In genomic region chr3:177482048-177482741, GRCh38 we compare ENCODE assay signal across 18 cellular contexts.
DNase-seq lines count a peak whose midpoint lies in the region; ATAC-seq and TF ChIP-seq lines count a peak whose summit lies in the region.
"Had no signal": no experiment of that assay in that cellular context is flagged by ENCODE, and none has a peak within 500 bp of the region (broad histone marks: within the 10 kb centered on the region; RNA-seq: fewer than 3 reads in every experiment).

No MANE protein-coding gene starts in this region.

- H3K4me1 ChIP-seq in adipocyte (ENCODE audit: control insufficient read depth, insufficient read depth, low read length) (peaks cover 27% of the 10 kb centered on the region), esophagus squamous epithelium (peaks cover 19 to 50% (median 20%) of the 10 kb centered on the region in 3 donors), thoracic aorta (ENCODE audit: control insufficient read depth in 1 of 2, low read depth in 2 of 2) (peaks cover 9 to 42% of the 10 kb centered on the region in 2 donors)

- ATAC-seq in thoracic aorta (ENCODE audit: insufficient number of reproducible peaks, low FRiP score, low read depth) (no peak), omental fat pad (ENCODE audit: low FRiP score) (no peak)
- ATAC-seq: gastrocnemius medialis had no signal

- intact Hi-C loops in esophagus squamous epithelium (cut with DNase I): no loop called here

- TF ChIP-seq CTCF in esophagus squamous epithelium (IDR thresholded peaks at IDR 0.05) (no peak), nephron (IDR thresholded peaks at IDR 0.05; ENCODE audit: unreplicated experiment in 3 of 3) (no peak), thoracic aorta (IDR thresholded peaks at IDR 0.05) (no peak), omental fat pad (IDR thresholded peaks at IDR 0.05) (no peak)

- H3K27ac ChIP-seq in esophagus squamous epithelium (peak overlapping the region in 3 of 4 donors; percentile 53 to 79 (median 77)), thoracic aorta (peak overlapping the region; percentile 53 to 56)
- H3K27ac ChIP-seq: gastrocnemius medialis, neural progenitor cell had no signal

- H3K9me3 ChIP-seq in adipocyte (ENCODE audit: control insufficient read depth, low read length): peaks cover 6% of the 10 kb centered on the region
- H3K9me3 ChIP-seq in esophagus squamous epithelium: no peaks in the 10 kb centered on the region
- H3K9me3 ChIP-seq in thoracic aorta: peaks cover 6% of the 10 kb centered on the region
- H3K9me3 ChIP-seq: gastrocnemius medialis had no signal

- no peaks in the 10 kb centered on the region for H3K27me3 ChIP-seq in adipocyte (replicated peaks; ENCODE audit: control insufficient read depth, insufficient read depth, low read length)
- H3K27me3 ChIP-seq in esophagus squamous epithelium: no peaks in the 10 kb centered on the region
- no peaks in the 10 kb centered on the region for H3K27me3 ChIP-seq in thoracic aorta (replicated peaks; ENCODE audit: insufficient read depth)
- H3K27me3 ChIP-seq: gastrocnemius medialis, neural progenitor cell had no signal

- TF ChIP-seq POLR2A in esophagus squamous epithelium (IDR thresholded peaks at IDR 0.05): no peak

- no peaks in the 10 kb centered on the region for H3K27me3 Mint-ChIP-seq in nephron (ENCODE audit: low read depth)
- H3K27me3 Mint-ChIP-seq: activated CD4-positive, alpha-beta T cell treated with anti-CD3 and anti-CD28 coated beads, Interleukin-2, amount 10 ng/mL, durations not matched to agents 7 days and 5 days; CD4-positive, alpha-beta T cell had no signal

- peak overlapping the region; percentile 27 for H3K9ac ChIP-seq in adipocyte (ENCODE audit: low read length)
- H3K9ac ChIP-seq: neural progenitor cell had no signal

- H3K4me3 ChIP-seq in adipocyte (ENCODE audit: low read length): no peak overlapping the region
- H3K4me3 ChIP-seq in esophagus squamous epithelium: no peak overlapping the region
- no peak overlapping the region for H3K4me3 ChIP-seq in thoracic aorta
- H3K4me3 ChIP-seq: gastrocnemius medialis had no signal

- WGBS in esophagus squamous epithelium, 2 donors: 75 to 81% methylated on average over 6 of the region's 6 CpGs

- H3K36me3 Mint-ChIP-seq in nephron (ENCODE audit: low read depth): peaks cover 6% of the 10 kb centered on the region

- peak overlapping the region; percentile 44 to 78 (median 46) for H3K27ac Mint-ChIP-seq in nephron
- H3K27ac Mint-ChIP-seq: CD4-positive, alpha-beta T cell had no signal

- H3K4me1 Mint-ChIP-seq in nephron: peaks cover 50% of the 10 kb centered on the region
- H3K4me1 Mint-ChIP-seq: activated CD4-positive, alpha-beta T cell treated with anti-CD3 and anti-CD28 coated beads, Interleukin-2, amount 10 ng/mL, durations not matched to agents 7 days and 5 days had no signal

- no peak overlapping the region for H3K4me3 Mint-ChIP-seq in nephron
- H3K4me3 Mint-ChIP-seq: activated CD4-positive, alpha-beta T cell treated with anti-CD3 and anti-CD28 coated beads, Interleukin-2, amount 10 ng/mL, durations not matched to agents 7 days and 5 days; CD4-positive, alpha-beta T cell; neural progenitor cell had no signal

- H3K36me3 ChIP-seq in adipocyte (ENCODE audit: control insufficient read depth, insufficient read depth, low read length, severe bottlenecking) (no peaks in the 10 kb centered on the region), esophagus squamous epithelium (no peaks in the 10 kb centered on the region), thoracic aorta (no peaks in the 10 kb centered on the region)
- H3K36me3 ChIP-seq: gastrocnemius medialis, neural progenitor cell had no signal

- H3K9me3 Mint-ChIP-seq in nephron: peaks cover 15% of the 10 kb centered on the region
- H3K9me3 Mint-ChIP-seq: CD4-positive, alpha-beta T cell had no signal

- no peak for DNase-seq in adipocyte (ENCODE audit: low read depth)
- DNase-seq in esophagus squamous epithelium (lab: John Stamatoyannopoulos, UW): no peak
- no peak for DNase-seq in thoracic aorta (ENCODE audit: low spot score)
- DNase-seq in dedifferentiated amniotic fluid mesenchymal stem cell (ENCODE audit: extremely low spot score): no peak
- no peak for DNase-seq in MV-4-11 (lab: John Stamatoyannopoulos, UW)
- no peak for DNase-seq in GM03348 (ENCODE audit: low spot score)
- DNase-seq in omental fat pad (ENCODE audit: low spot score): no peak
- DNase-seq: activated CD4-positive, alpha-beta T cell treated with anti-CD3 and anti-CD28 coated beads, Interleukin-2, amount 10 ng/mL, durations not matched to agents 7 days and 5 days; activated effector memory CD4-positive, alpha-beta T cell treated with Interleukin-2 at 50 U/mL for 16 hours; CD4-positive, alpha-beta T cell; DMS 273 treated with DMSO at 0.1 percent for 48 hours; gastrocnemius medialis; NCI-H187; NCI-H748 treated with DMSO at 0.1 percent for 48 hours; SHP77 treated with DMSO at 0.1 percent for 48 hours; T-helper 1 cell had no signal
